ENCODE assay signal across 20 cellular contexts in genomic region chr2:348517-348916, GRCh38.
"Had no signal": no experiment of that assay in that cellular context is flagged by ENCODE, and none has a peak within 500 bp of the region (broad histone marks: within the 10 kb centered on the region; RNA-seq: fewer than 3 reads in every experiment).

No MANE protein-coding gene starts in this region.

- H3K27ac Mint-ChIP-seq: activated CD8-positive, alpha-beta T cell treated with anti-CD3 and anti-CD28 coated beads for 36 hours; endodermal cell; natural killer cell; progenitor cell of endocrine pancreas had no signal

- H3K4me3 ChIP-seq: ascending aorta, right lobe of liver had no signal

- H3K4me1 Mint-ChIP-seq: endodermal cell, natural killer cell had no signal

- H3K4me1 ChIP-seq: ascending aorta, foreskin keratinocyte, right lobe of liver had no signal

- H3K9me3 Mint-ChIP-seq: activated CD8-positive, alpha-beta T cell treated with anti-CD3 and anti-CD28 coated beads for 36 hours; endodermal cell; natural killer cell had no signal

- H3K36me3 Mint-ChIP-seq: natural killer cell had no signal

- DNase-seq: activated CD8-positive, alpha-beta memory T cell treated with anti-CD3 and anti-CD28 coated beads, Interleukin-2, amount 50 U/mL, for 4 hours; activated CD8-positive, alpha-beta T cell treated with anti-CD3 and anti-CD28 coated beads for 36 hours; activated naive CD4-positive, alpha-beta T cell; dermis blood vessel endothelial cell; endodermal cell; erythroblast; foreskin keratinocyte; head of caudate nucleus; islet precursor cell; mammary epithelial cell; natural killer cell; nucleus accumbens; right lobe of liver; stimulated activated CD4-positive, alpha-beta T cell treated with anti-CD3 and anti-CD28 coated beads, Interleukin-4, amount 100 ng/mL, for 1 hour; stimulated activated CD8-positive, alpha-beta memory T cell treated with anti-CD3 and anti-CD28 coated beads, Interleukin-4, amount 100 ng/mL, for 48 hours; stimulated activated naive CD8-positive, alpha-beta T cell treated with anti-CD3 and anti-CD28 coated beads, Interleukin-15, Interleukin-2, amounts not matched to agents 100 U/mL and 50 U/mL, for 24 hours; T-helper 9 cell had no signal

- H3K9me3 ChIP-seq: ascending aorta, right lobe of liver had no signal

- H3K36me3 ChIP-seq: ascending aorta, right lobe of liver had no signal

- ATAC-seq: activated CD8-positive, alpha-beta T cell treated with anti-CD3 and anti-CD28 coated beads for 36 hours; foreskin keratinocyte; left lobe of liver; natural killer cell; right lobe of liver; stimulated activated naive CD8-positive, alpha-beta T cell treated with anti-CD3 and anti-CD28 coated beads, Interleukin-15, Interleukin-2, amounts not matched to agents 100 U/mL and 50 U/mL, for 24 hours had no signal

- H3K27ac ChIP-seq: ascending aorta, foreskin keratinocyte, right lobe of liver had no signal

- H3K4me3 Mint-ChIP-seq: activated CD8-positive, alpha-beta T cell treated with anti-CD3 and anti-CD28 coated beads for 36 hours; endodermal cell; natural killer cell had no signal

- H3K27me3 ChIP-seq: ascending aorta, foreskin keratinocyte, right lobe of liver had no signal
